ENCODE assay signal across 8 cellular contexts in genomic region chr9:122912964-122913673, GRCh38. TPM values are rescaled to one million over a fixed set of nuclear protein-coding genes. Genes with fewer than 3 reads are reported as not detected.
A peak's percentile ranks its signal among the peaks of the same experiment; 100 is the strongest.
DNase-seq lines count a peak whose midpoint lies in the region; ATAC-seq lines count a peak whose summit lies in the region.

A gene with protein sequence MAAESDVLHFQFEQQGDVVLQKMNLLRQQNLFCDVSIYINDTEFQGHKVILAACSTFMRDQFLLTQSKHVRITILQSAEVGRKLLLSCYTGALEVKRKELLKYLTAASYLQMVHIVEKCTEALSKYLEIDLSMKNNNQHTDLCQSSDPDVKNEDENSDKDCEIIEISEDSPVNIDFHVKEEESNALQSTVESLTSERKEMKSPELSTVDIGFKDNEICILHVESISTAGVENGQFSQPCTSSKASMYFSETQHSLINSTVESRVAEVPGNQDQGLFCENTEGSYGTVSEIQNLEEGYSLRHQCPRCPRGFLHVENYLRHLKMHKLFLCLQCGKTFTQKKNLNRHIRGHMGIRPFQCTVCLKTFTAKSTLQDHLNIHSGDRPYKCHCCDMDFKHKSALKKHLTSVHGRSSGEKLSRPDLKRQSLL (minus strand): TSS chr9:122913323. CDS start chr9:122912072, 1,251 bp downstream.

- H3K27ac Mint-ChIP-seq in CD4-positive, alpha-beta memory T cell: peak within 1 kb of the TSS; percentile 89 to 99 (median 99)
- H3K27ac Mint-ChIP-seq in activated CD4-positive, alpha-beta memory T cell treated with anti-CD3 and anti-CD28 coated beads for 36 hours: peak within 1 kb of the TSS; percentile 100

- POLR2A ChIA-PET in CD4-positive, alpha-beta memory T cell (lab: Charles Lee; ENCODE audit: partially characterized antibody): interaction anchor here (0.6 to 4.4 kb wide), 15 partner anchors 8 to 766 kb away, joined by 3 to 80 read pairs (median 5); partner anchors contain the start of genes PDCL, RABGAP1, RC3H2 and ZBTB26
- POLR2A ChIA-PET in activated CD4-positive, alpha-beta memory T cell treated with anti-CD3 and anti-CD28 coated beads for 36 hours (lab: Charles Lee): interaction anchor here (0.7 to 2.3 kb wide), 7 partner anchors 8 to 65 kb away, joined by 3 to 30 read pairs (median 7); partner anchors contain the start of genes RABGAP1, RC3H2 and ZBTB26

- peak within 1 kb of the TSS; percentile 93 to 99 (median 98) for H3K4me3 Mint-ChIP-seq in CD4-positive, alpha-beta memory T cell
- H3K4me3 Mint-ChIP-seq in activated CD4-positive, alpha-beta memory T cell treated with anti-CD3 and anti-CD28 coated beads for 36 hours: peak within 1 kb of the TSS; percentile 94

- H3K4me1 Mint-ChIP-seq in CD4-positive, alpha-beta memory T cell: peaks cover 21 to 36% (median 26%) of the 10 kb centered on the region in 4 donors
- peaks cover 35% of the 10 kb centered on the region for H3K4me1 Mint-ChIP-seq in activated CD4-positive, alpha-beta memory T cell treated with anti-CD3 and anti-CD28 coated beads for 36 hours (ENCODE audit: low read depth)

- H3K36me3 ChIP-seq in CD4-positive, alpha-beta memory T cell (ENCODE audit: insufficient read depth, low read length): peaks cover 14% of the 10 kb centered on the region

- H3K27me3 ChIP-seq in CD4-positive, alpha-beta memory T cell (ENCODE audit: insufficient read depth, low read length): no peaks in the 10 kb centered on the region

- H3K4me3 ChIP-seq in CD4-positive, alpha-beta memory T cell (ENCODE audit: low read length in 2 of 2): peak within 1 kb of the TSS; percentile 95 to 96

- DNase-seq in CD4-positive, alpha-beta memory T cell: peak; percentile 77 to 92 (median 80)
- peak; percentile 84 for DNase-seq in NCI-H774 (lab: John Stamatoyannopoulos, UW)
- peak; percentile 86 for DNase-seq in activated CD4-positive, alpha-beta memory T cell treated with anti-CD3 and anti-CD28 coated beads for 36 hours
- DNase-seq in effector CD8-positive, alpha-beta T cell (lab: John Stamatoyannopoulos, UW): peak; percentile 49
- peak; percentile 74 to 79 for DNase-seq in lung microvascular endothelial cell (ENCODE audit: low read depth in 2 of 2)
- DNase-seq in stimulated activated CD8-positive, alpha-beta memory T cell treated with anti-CD3 and anti-CD28 coated beads, Interleukin-12 subunit alpha, Interleukin-12 subunit beta, amount 100 ng/mL, for 1 hour (ENCODE audit: low read depth): peak; percentile 48

- no peaks in the 10 kb centered on the region for H3K9me3 Mint-ChIP-seq in CD4-positive, alpha-beta memory T cell
- H3K9me3 Mint-ChIP-seq in activated CD4-positive, alpha-beta memory T cell treated with anti-CD3 and anti-CD28 coated beads for 36 hours: no peaks in the 10 kb centered on the region

- H3K4me1 ChIP-seq in CD4-positive, alpha-beta memory T cell (ENCODE audit: insufficient read depth, low read length): peaks cover 24% of the 10 kb centered on the region

- peak; percentile 97 for ATAC-seq in GM19438 (IDR thresholded peaks at IDR 0.05; ENCODE audit: low read depth, unreplicated experiment)
- ATAC-seq in HG03571 (IDR thresholded peaks at IDR 0.05; ENCODE audit: unreplicated experiment): peak; percentile 98

- H3K27me3 Mint-ChIP-seq in CD4-positive, alpha-beta memory T cell: no peaks in the 10 kb centered on the region
- no peaks in the 10 kb centered on the region for H3K27me3 Mint-ChIP-seq in activated CD4-positive, alpha-beta memory T cell treated with anti-CD3 and anti-CD28 coated beads for 36 hours

- H3K27ac ChIP-seq in CD4-positive, alpha-beta memory T cell (ENCODE audit: low read depth, low read length): peak within 1 kb of the TSS; percentile 86

- CTCF ChIA-PET in CD4-positive, alpha-beta memory T cell (lab: Charles Lee; ENCODE audit: partially characterized antibody): interaction anchor here (0.9 to 1.8 kb wide), 7 partner anchors 9 to 818 kb away, joined by 3 to 9 read pairs (median 4); partner anchors contain the start of genes RABGAP1 and ZBTB26
- CTCF ChIA-PET in activated CD4-positive, alpha-beta memory T cell treated with anti-CD3 and anti-CD28 coated beads for 36 hours (lab: Charles Lee): interaction anchor here (0.8 to 1.7 kb wide), 8 partner anchors 10 to 312 kb away, joined by 3 to 7 read pairs (median 4); partner anchors contain the start of gene ZBTB26

- H3K36me3 Mint-ChIP-seq in CD4-positive, alpha-beta memory T cell: peaks cover 29 to 36% of the 10 kb centered on the region in 2 donors
- peaks cover 27% of the 10 kb centered on the region for H3K36me3 Mint-ChIP-seq in activated CD4-positive, alpha-beta memory T cell treated with anti-CD3 and anti-CD28 coated beads for 36 hours

- intact Hi-C loops in CD4-positive, alpha-beta memory T cell (cut with micrococcal nuclease): loop anchor here (1.0 kb wide), 3 partner anchors 8 to 27 kb away; partner anchors contain the start of genes RC3H2 and ZBTB26
- intact Hi-C loops in activated CD4-positive, alpha-beta memory T cell treated with anti-CD3 and anti-CD28 coated beads for 36 hours (cut with micrococcal nuclease): loop anchor here (1.0 kb wide), 4 partner anchors 8 to 78 kb away; partner anchors contain the start of genes RC3H2 and ZBTB26

- H3K9me3 ChIP-seq in CD4-positive, alpha-beta memory T cell (ENCODE audit: control insufficient read depth in 1 of 2, low read length in 2 of 2): no peaks in the 10 kb centered on the region

RNA-seq across cellular contexts. Expression of the gene that starts here (rescaled TPM):
- total RNA-seq in CD4-positive, alpha-beta memory T cell: 10 to 100 TPM; 20.2 to 20.5 TPM
- 1 to 10 TPM; 2.5 to 2.9 TPM for polyA plus RNA-seq in CD4-positive, alpha-beta memory T cell
- 10 to 100 TPM in 1 of 2 experiments, 1 to 10 TPM in 1; 9.9 to 10.6 TPM for total RNA-seq in activated CD4-positive, alpha-beta memory T cell treated with anti-CD3 and anti-CD28 coated beads for 36 hours
- total RNA-seq in lung microvascular endothelial cell: 9.2 and 14.3 TPM in 2 replicates

Comparison
In these comparisons a context has a peak if more than half of its experiments do, and no peak if none do; other contexts are left out.
1. Peak in every context shown above with its lines: DNase-seq, ATAC-seq, H3K4me3 ChIP-seq and H3K27ac ChIP-seq.